ENCODE assay signal across 16 cellular contexts in the genomic region with DNA sequence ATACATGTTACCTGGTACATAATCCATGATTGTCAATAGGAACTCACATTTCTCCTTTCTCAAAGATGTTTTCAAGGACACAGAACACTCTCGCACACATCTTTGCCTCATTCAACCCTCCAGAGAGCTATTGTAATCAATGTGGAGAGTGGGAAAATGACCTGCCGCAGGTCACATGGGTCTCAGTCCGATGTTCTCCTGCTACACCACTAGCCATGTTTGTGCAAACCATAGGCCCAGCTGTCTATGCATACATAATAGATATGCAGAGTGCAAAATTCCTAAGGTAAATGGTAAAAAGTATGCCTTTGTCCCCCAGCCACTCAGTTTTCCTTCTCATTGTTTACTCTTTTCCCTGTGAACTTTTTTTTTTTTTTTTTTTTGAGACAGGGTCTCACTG.
DNase-seq lines count a peak whose midpoint lies in the region; ATAC-seq and TF ChIP-seq lines count a peak whose summit lies in the region.
"Had no signal": no experiment of that assay in that cellular context is flagged by ENCODE, and none has a peak within 500 bp of the region (broad histone marks: within the 10 kb centered on the region; RNA-seq: fewer than 3 reads in every experiment).

No MANE protein-coding gene starts in this region.

- DNase-seq in AG04450 (ENCODE audit: low read depth, low spot score), result no peak
- DNase-seq in WTC11 (ENCODE audit: low spot score), result no peak
- DNase-seq in activated T-cell treated with anti-CD3 and anti-CD28 coated beads, Interleukin-2, amount 50 U/mL, for 72 hours, result no peak
- DNase-seq in T-cell, result no peak
- no peak for DNase-seq in NCI-H69 (lab: John Stamatoyannopoulos, UW)
- no peak for DNase-seq in activated naive CD4-positive, alpha-beta T cell treated with anti-CD3 and anti-CD28 coated beads, Interleukin-2, amount 50 U/mL, for 16 hours
- DNase-seq: activated naive CD4-positive, alpha-beta T cell treated with Interleukin-2 at 50 U/mL for 16 hours; heart left ventricle; mucosa of descending colon; NCI-H226; SIG-M5; stimulated activated naive CD4-positive, alpha-beta T cell treated with Interleukin-2 at 50 U/mL for 16 hours; T1000; uterus had no signal

- H3K27ac Mint-ChIP-seq in WTC11 (peak overlapping the region; percentile 100), T-cell (no peak overlapping the region)
- no peak overlapping the region for H3K27ac Mint-ChIP-seq in activated T-cell treated with anti-CD3 and anti-CD28 coated beads, Interleukin-2, amount 50 U/mL, for 72 hours

- POLR2A ChIA-PET in AG04450 (lab: Yijun Ruan, JAX) (interaction anchor here (0.6 to 1.5 kb wide), 5 partner anchors 11 to 658 kb away, joined by 3 to 18 read pairs (median 4); no protein-coding TSS in a partner anchor), WTC11 (lab: Charles Lee) (interaction anchor here (0.7 to 1.7 kb wide), 3 partner anchors 10 to 314 kb away, joined by 3 to 9 read pairs (median 4); a partner anchor contains a TSS), T-cell (lab: Charles Lee) (no interaction called here)

- H3K27ac ChIP-seq in AG04450 (ENCODE audit: low read depth, low read length) (peak overlapping the region; percentile 34), iPS-18a (ENCODE audit: low read length) (peak overlapping the region; percentile 28), parathyroid adenoma (peak overlapping the region; percentile 70)

- H3K9ac ChIP-seq in iPS-18a (ENCODE audit: low read length), result peak overlapping the region; percentile 2
- H3K9ac ChIP-seq in parathyroid adenoma, result no peak overlapping the region

- TF ChIP-seq CTCF in AG04450 (IDR thresholded peaks at IDR 0.05; ENCODE audit: low read depth, low read length) (no peak), WTC11 (IDR thresholded peaks at IDR 0.05) (no peak), parathyroid adenoma (IDR thresholded peaks at IDR 0.05) (no peak)

- no peak overlapping the region for H3K4me2 ChIP-seq in parathyroid adenoma (ENCODE audit: low read length)

- H3K27me3 ChIP-seq in AG04450 (ENCODE audit: control insufficient read depth, insufficient read depth, low read length) (no peaks in the 10 kb centered on the region), iPS-18a (ENCODE audit: control insufficient read depth, insufficient read depth, low read length) (no peaks in the 10 kb centered on the region), parathyroid adenoma (ENCODE audit: control insufficient read depth, insufficient read depth, low read length) (no peaks in the 10 kb centered on the region)
- H3K27me3 ChIP-seq: heart left ventricle, uterus had no signal

- H3K4me3 ChIP-seq in AG04450 (ENCODE audit: low read depth, low read length) (no peak overlapping the region), iPS-18a (ENCODE audit: low read length) (peak overlapping the region; percentile 41), parathyroid adenoma (ENCODE audit: low read depth, low read length) (no peak overlapping the region)
- H3K4me3 ChIP-seq: mucosa of descending colon, uterus had no signal

- H3K9me3 ChIP-seq in AG04450 (ENCODE audit: control insufficient read depth, insufficient read depth, low read length) (peaks cover 7% of the 10 kb centered on the region), iPS-18a (ENCODE audit: control insufficient read depth, low read depth, low read length) (no peaks in the 10 kb centered on the region), parathyroid adenoma (ENCODE audit: control insufficient read depth, low read length) (no peaks in the 10 kb centered on the region)
- H3K9me3 ChIP-seq: heart left ventricle, mucosa of descending colon, uterus had no signal

- H3K9me3 Mint-ChIP-seq in WTC11, result peaks cover 15% of the 10 kb centered on the region
- peaks cover 5% of the 10 kb centered on the region in 2 donors for H3K9me3 Mint-ChIP-seq in activated T-cell treated with anti-CD3 and anti-CD28 coated beads, Interleukin-2, amount 50 U/mL, for 72 hours
- peaks cover 6 to 12% (median 6%) of the 10 kb centered on the region in 3 donors for H3K9me3 Mint-ChIP-seq in T-cell

- H2AFZ ChIP-seq in parathyroid adenoma, result peak overlapping the region; percentile 46

- CTCF ChIA-PET in AG04450 (lab: Charles Lee), result no interaction called here
- CTCF ChIA-PET in WTC11 (lab: Charles Lee), result interaction anchor here (0.6 kb wide), 1 partner anchor 314 kb away, joined by 3 read pairs; no protein-coding TSS in a partner anchor
- CTCF ChIA-PET in T-cell (lab: Charles Lee), result no interaction called here

- H3K4me3 Mint-ChIP-seq in WTC11 (peak overlapping the region; percentile 53; the same call in 1 of the 2 replicates), T-cell (no peak overlapping the region)
- no peak overlapping the region for H3K4me3 Mint-ChIP-seq in activated T-cell treated with anti-CD3 and anti-CD28 coated beads, Interleukin-2, amount 50 U/mL, for 72 hours

- no peaks in the 10 kb centered on the region for H3K79me2 ChIP-seq in parathyroid adenoma

- no peaks in the 10 kb centered on the region for H3K27me3 Mint-ChIP-seq in WTC11 (ENCODE audit: low read depth)
- H3K27me3 Mint-ChIP-seq in activated T-cell treated with anti-CD3 and anti-CD28 coated beads, Interleukin-2, amount 50 U/mL, for 72 hours (ENCODE audit: low read depth), result no peaks in the 10 kb centered on the region
- H3K27me3 Mint-ChIP-seq in T-cell, result no peaks in the 10 kb centered on the region

- H3K4me1 Mint-ChIP-seq in WTC11, result peaks cover 26% of the 10 kb centered on the region
- H3K4me1 Mint-ChIP-seq in activated T-cell treated with anti-CD3 and anti-CD28 coated beads, Interleukin-2, amount 50 U/mL, for 72 hours (ENCODE audit: low read depth), result no peaks in the 10 kb centered on the region
- H3K4me1 Mint-ChIP-seq in T-cell, result no peaks in the 10 kb centered on the region

- ATAC-seq in WTC11 (no peak; the same call in 1 of the 2 replicates), T-cell (replicated peaks in 1 of 4) (no peak)
- no peak for ATAC-seq in activated T-cell treated with anti-CD3 and anti-CD28 coated beads, Interleukin-2, amount 50 U/mL, for 72 hours (replicated peaks in 1 of 2)
- ATAC-seq: heart left ventricle had no signal

- H3K4me1 ChIP-seq in iPS-18a (ENCODE audit: control insufficient read depth, low read depth, low read length) (peaks cover 10% of the 10 kb centered on the region), parathyroid adenoma (peaks cover 8% of the 10 kb centered on the region)
- H3K4me1 ChIP-seq: uterus had no signal

- H3K36me3 ChIP-seq in iPS-18a (ENCODE audit: control insufficient read depth, low read depth, low read length), result no peaks in the 10 kb centered on the region
- no peaks in the 10 kb centered on the region for H3K36me3 ChIP-seq in parathyroid adenoma (ENCODE audit: control insufficient read depth, insufficient read depth, low read length)
- H3K36me3 ChIP-seq: heart left ventricle, uterus had no signal

- H3K36me3 Mint-ChIP-seq in WTC11, result peaks cover 16% of the 10 kb centered on the region
- peaks cover 6 to 7% of the 10 kb centered on the region in 2 donors for H3K36me3 Mint-ChIP-seq in activated T-cell treated with anti-CD3 and anti-CD28 coated beads, Interleukin-2, amount 50 U/mL, for 72 hours (ENCODE audit: insufficient read depth in 2 of 2)
- no peaks in the 10 kb centered on the region for H3K36me3 Mint-ChIP-seq in T-cell

TF ChIP-seq in WTC11, 78 proteins besides CTCF, POLR2A, EP300 and RAD21 (continues in another document):
- TF ChIP-seq NFATC4 (CRISPR knock-in tag; IDR thresholded peaks at IDR 0.05), result no peak
- TF ChIP-seq, protein P1, sequence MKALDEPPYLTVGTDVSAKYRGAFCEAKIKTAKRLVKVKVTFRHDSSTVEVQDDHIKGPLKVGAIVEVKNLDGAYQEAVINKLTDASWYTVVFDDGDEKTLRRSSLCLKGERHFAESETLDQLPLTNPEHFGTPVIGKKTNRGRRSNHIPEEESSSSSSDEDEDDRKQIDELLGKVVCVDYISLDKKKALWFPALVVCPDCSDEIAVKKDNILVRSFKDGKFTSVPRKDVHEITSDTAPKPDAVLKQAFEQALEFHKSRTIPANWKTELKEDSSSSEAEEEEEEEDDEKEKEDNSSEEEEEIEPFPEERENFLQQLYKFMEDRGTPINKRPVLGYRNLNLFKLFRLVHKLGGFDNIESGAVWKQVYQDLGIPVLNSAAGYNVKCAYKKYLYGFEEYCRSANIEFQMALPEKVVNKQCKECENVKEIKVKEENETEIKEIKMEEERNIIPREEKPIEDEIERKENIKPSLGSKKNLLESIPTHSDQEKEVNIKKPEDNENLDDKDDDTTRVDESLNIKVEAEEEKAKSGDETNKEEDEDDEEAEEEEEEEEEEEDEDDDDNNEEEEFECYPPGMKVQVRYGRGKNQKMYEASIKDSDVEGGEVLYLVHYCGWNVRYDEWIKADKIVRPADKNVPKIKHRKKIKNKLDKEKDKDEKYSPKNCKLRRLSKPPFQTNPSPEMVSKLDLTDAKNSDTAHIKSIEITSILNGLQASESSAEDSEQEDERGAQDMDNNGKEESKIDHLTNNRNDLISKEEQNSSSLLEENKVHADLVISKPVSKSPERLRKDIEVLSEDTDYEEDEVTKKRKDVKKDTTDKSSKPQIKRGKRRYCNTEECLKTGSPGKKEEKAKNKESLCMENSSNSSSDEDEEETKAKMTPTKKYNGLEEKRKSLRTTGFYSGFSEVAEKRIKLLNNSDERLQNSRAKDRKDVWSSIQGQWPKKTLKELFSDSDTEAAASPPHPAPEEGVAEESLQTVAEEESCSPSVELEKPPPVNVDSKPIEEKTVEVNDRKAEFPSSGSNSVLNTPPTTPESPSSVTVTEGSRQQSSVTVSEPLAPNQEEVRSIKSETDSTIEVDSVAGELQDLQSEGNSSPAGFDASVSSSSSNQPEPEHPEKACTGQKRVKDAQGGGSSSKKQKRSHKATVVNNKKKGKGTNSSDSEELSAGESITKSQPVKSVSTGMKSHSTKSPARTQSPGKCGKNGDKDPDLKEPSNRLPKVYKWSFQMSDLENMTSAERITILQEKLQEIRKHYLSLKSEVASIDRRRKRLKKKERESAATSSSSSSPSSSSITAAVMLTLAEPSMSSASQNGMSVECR (CRISPR knock-in tag; IDR thresholded peaks at IDR 0.05; ENCODE audit: borderline replicate concordance), result no peak

Comparison
In these comparisons a context has a peak if more than half of its experiments do, and no peak if none do; other contexts are left out.
1. POLR2A ChIA-PET loops: an anchor here in AG04450 (0.6 to 1.5 kb wide) and WTC11 (0.7 to 1.7 kb wide); none called in T-cell.